In the genomic region with DNA sequence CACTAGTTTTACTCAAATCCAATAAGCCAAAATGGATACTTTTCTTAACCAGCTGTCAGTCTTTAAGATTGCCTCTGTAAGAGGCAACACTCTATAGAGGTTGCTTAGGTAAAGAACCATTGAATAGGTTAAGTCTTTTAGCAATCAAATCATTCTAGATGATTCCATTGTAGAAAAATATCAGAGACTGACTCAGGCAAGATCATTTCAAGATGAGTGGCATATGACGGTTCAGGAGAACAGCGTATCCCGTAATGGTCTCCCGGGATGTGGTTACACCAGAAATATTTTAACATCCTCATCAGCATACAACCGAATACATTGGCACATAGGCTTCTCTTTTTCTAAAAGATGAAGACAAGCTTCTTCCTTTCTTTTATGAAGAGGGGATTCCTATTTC, we compare ENCODE assay signal across 34 cellular contexts.
"Had no signal": no experiment of that assay in that cellular context is flagged by ENCODE, and none has a peak within 500 bp of the region (broad histone marks: within the 10 kb centered on the region; RNA-seq: fewer than 3 reads in every experiment).

No MANE protein-coding gene starts in this region.

- H3K36me3 ChIP-seq: MG63 had no signal

- H3K9me3 ChIP-seq: MG63 had no signal

- H3K4me3 ChIP-seq: MG63 had no signal

- H3K27ac ChIP-seq: KMS-11 had no signal

- H3K9ac ChIP-seq: KMS-11 had no signal

- DNase-seq: Karpas-422, Kasumi-1, MG63, MM.1S, MV-4-11, NCI-H1048, NCI-H1092, NCI-H1092 treated with DMSO at 0.1 percent for 48 hours, NCI-H1105, NCI-H1105 treated with DMSO at 0.1 percent for 48 hours, NCI-H1417, NCI-H1417 treated with DMSO at 0.1 percent for 48 hours, NCI-H1436, NCI-H1436 treated with DMSO at 0.1 percent for 48 hours, NCI-H146, NCI-H1694, NCI-H1694 treated with DMSO at 0.1 percent for 48 hours, NCI-H187, NCI-H187 treated with DMSO at 0.1 percent for 48 hours, NCI-H1930, NCI-H2029, NCI-H2029 treated with DMSO at 0.1 percent for 48 hours, NCI-H2081, NCI-H2081 treated with DMSO at 0.1 percent for 48 hours, NCI-H2107, NCI-H2171, NCI-H2171 treated with DMSO at 0.1 percent for 48 hours, NCI-H2227 treated with DMSO at 0.1 percent for 48 hours, NCI-H226, NCI-H345, NCI-H446, NCI-H446 treated with DMSO at 0.1 percent for 48 hours, NCI-H510A had no signal

- H3K4me2 ChIP-seq: KMS-11 had no signal
